ENCODE assay signal across 1 cellular context in the genomic region with DNA sequence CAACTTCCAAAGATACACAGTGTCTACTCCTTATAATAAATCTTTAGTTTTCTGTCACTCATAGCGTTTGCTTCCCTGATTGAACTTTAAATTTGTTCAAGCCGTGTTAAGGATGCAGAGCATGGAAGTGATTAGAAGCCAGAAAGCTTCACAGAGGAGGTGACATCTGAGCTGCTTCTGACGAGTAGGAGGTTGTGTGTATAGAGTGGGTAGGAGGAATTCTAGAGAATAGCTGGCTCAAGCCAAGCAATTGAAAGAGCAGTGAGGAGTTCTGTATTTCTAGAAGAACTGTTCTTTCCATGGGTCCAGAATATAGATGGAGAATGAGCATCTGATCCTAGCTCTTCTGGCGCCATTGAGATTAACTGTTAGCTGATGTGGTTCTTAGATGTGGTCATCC.
TF ChIP-seq lines count a peak whose summit lies in the region.

No MANE protein-coding gene starts in this region.

TF ChIP-seq in WTC11, 78 proteins besides CTCF, POLR2A, EP300 and RAD21 (continued from another document):
- TF ChIP-seq, protein P1, sequence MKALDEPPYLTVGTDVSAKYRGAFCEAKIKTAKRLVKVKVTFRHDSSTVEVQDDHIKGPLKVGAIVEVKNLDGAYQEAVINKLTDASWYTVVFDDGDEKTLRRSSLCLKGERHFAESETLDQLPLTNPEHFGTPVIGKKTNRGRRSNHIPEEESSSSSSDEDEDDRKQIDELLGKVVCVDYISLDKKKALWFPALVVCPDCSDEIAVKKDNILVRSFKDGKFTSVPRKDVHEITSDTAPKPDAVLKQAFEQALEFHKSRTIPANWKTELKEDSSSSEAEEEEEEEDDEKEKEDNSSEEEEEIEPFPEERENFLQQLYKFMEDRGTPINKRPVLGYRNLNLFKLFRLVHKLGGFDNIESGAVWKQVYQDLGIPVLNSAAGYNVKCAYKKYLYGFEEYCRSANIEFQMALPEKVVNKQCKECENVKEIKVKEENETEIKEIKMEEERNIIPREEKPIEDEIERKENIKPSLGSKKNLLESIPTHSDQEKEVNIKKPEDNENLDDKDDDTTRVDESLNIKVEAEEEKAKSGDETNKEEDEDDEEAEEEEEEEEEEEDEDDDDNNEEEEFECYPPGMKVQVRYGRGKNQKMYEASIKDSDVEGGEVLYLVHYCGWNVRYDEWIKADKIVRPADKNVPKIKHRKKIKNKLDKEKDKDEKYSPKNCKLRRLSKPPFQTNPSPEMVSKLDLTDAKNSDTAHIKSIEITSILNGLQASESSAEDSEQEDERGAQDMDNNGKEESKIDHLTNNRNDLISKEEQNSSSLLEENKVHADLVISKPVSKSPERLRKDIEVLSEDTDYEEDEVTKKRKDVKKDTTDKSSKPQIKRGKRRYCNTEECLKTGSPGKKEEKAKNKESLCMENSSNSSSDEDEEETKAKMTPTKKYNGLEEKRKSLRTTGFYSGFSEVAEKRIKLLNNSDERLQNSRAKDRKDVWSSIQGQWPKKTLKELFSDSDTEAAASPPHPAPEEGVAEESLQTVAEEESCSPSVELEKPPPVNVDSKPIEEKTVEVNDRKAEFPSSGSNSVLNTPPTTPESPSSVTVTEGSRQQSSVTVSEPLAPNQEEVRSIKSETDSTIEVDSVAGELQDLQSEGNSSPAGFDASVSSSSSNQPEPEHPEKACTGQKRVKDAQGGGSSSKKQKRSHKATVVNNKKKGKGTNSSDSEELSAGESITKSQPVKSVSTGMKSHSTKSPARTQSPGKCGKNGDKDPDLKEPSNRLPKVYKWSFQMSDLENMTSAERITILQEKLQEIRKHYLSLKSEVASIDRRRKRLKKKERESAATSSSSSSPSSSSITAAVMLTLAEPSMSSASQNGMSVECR (CRISPR knock-in tag; IDR thresholded peaks at IDR 0.05; ENCODE audit: borderline replicate concordance): no peak
- TF ChIP-seq SP1 (CRISPR knock-in tag; conservative IDR thresholded peaks at IDR 0.05) (no peak), ZNF138 (CRISPR knock-in tag; conservative IDR thresholded peaks at IDR 0.05) (no peak), ATF1 (CRISPR knock-in tag; IDR thresholded peaks at IDR 0.05) (no peak), NR2C2 (CRISPR knock-in tag; IDR thresholded peaks at IDR 0.05) (no peak), NR1H2 (CRISPR knock-in tag; IDR thresholded peaks at IDR 0.05) (no peak)
- TF ChIP-seq, protein P2, sequence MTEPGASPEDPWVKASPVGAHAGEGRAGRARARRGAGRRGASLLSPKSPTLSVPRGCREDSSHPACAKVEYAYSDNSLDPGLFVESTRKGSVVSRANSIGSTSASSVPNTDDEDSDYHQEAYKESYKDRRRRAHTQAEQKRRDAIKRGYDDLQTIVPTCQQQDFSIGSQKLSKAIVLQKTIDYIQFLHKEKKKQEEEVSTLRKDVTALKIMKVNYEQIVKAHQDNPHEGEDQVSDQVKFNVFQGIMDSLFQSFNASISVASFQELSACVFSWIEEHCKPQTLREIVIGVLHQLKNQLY (CRISPR knock-in tag; IDR thresholded peaks at IDR 0.05): no peak
- TF ChIP-seq, protein P3, sequence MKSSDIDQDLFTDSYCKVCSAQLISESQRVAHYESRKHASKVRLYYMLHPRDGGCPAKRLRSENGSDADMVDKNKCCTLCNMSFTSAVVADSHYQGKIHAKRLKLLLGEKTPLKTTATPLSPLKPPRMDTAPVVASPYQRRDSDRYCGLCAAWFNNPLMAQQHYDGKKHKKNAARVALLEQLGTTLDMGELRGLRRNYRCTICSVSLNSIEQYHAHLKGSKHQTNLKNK (CRISPR knock-in tag; IDR thresholded peaks at IDR 0.05): no peak
- TF ChIP-seq, protein P4, sequence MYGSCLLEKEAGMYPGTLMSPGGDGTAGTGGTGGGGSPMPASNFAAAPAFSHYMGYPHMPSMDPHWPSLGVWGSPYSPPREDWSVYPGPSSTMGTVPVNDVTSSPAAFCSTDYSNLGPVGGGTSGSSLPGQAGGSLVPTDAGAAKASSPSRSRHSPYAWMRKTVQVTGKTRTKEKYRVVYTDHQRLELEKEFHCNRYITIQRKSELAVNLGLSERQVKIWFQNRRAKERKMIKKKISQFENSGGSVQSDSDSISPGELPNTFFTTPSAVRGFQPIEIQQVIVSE (CRISPR knock-in tag; IDR thresholded peaks at IDR 0.05; ENCODE audit: borderline replicate concordance): no peak
